ENCODE assay signal across 15 cellular contexts in the genomic region with DNA sequence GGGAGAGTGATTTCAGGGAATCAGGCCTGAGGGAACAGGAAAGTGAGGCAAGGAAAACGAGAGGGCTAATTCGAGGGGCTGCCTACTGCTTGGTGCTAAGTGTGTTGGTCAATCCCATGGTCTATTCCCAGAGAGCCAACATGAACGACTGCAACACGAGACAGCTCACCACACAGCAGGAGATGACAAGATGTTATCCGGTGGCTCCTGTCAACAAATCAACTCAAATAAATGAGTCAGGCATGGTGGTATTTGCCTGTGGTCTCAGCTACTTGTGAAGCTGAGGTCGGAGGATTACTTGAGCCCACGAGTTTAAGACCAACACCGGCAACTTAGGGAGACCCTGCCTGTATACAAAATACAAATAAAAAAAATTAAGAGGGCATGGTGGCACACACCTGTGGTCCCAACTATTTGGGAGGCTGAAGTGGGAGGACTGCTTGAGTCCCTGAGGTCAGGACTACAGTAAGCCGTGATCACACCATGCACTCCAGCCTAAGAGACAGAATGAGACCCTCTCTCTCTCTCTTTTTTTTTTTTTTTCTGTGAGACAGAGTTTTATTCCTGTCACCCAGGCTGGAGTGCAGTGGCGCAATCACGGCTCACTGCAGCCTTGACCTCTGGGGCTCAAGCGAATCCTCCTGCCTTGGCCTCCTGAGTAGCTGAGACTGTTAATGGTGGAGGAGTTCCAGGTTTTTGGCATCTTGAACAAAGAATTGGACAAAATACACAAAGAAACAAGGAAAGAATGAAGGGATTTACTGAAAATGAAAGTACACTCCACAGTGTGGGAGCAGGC. TPM values are rescaled to one million over a fixed set of nuclear protein-coding genes. Genes with fewer than 3 reads are reported as not detected.
DNase-seq lines count a peak whose midpoint lies in the region; ATAC-seq, FAIRE-seq and TF ChIP-seq lines count a peak whose summit lies in the region.
"Had no signal": no experiment of that assay in that cellular context is flagged by ENCODE, and none has a peak within 500 bp of the region (broad histone marks: within the 10 kb centered on the region; RNA-seq: fewer than 3 reads in every experiment).

No MANE protein-coding gene starts in this region.

- DNase-seq in activated CD8-positive, alpha-beta memory T cell treated with anti-CD3 and anti-CD28 coated beads for 24 hours = peak; percentile 21
- DNase-seq in activated CD8-positive, alpha-beta memory T cell treated with anti-CD3 and anti-CD28 coated beads, Interleukin-2, amount 50 U/mL, for 4 hours = no peak
- DNase-seq in RWPE2 (ENCODE audit: low spot score) (no peak), endothelial cell of umbilical vein (ENCODE audit: low read depth, low spot score) (peak; percentile 49), stromal cell of bone marrow (ENCODE audit: low read depth) (peak; percentile 48), SKM-1 (lab: John Stamatoyannopoulos, UW; ENCODE audit: unreplicated experiment) (no peak), small intestine (no peak)
- no peak for DNase-seq in stimulated activated CD4-positive, alpha-beta T cell treated with anti-CD3 and anti-CD28 coated beads, Interleukin-15, amount 100 ng/mL, for 24 hours
- DNase-seq: activated T-cell treated with anti-CD3 and anti-CD28 coated beads, Interleukin-2, amount 50 U/mL, for 1 hour; esophagus squamous epithelium; NCI-H187 treated with DMSO at 0.1 percent for 48 hours; stimulated activated CD4-positive, alpha-beta T cell treated with anti-CD3 and anti-CD28 coated beads, Interleukin-2, amount 100 ng/mL, for 48 hours had no signal

- H3K4me1 ChIP-seq in RWPE2 (ENCODE audit: insufficient read depth, poor library complexity, severe bottlenecking) (peaks cover 11% of the 10 kb centered on the region), endothelial cell of umbilical vein (ENCODE audit: control insufficient read depth, extremely low read depth, insufficient read depth, low read length) (peaks cover 35% of the 10 kb centered on the region), small intestine (ENCODE audit: control insufficient read depth in 2 of 2, insufficient read depth in 1 of 2, low read depth in 1 of 2, low read length in 1 of 2) (no peaks in the 10 kb centered on the region)
- H3K4me1 ChIP-seq: esophagus squamous epithelium had no signal

- dilution Hi-C loops in endothelial cell of umbilical vein (cut with MboI; ENCODE audit: extremely low pct_ligation_motif_present, low sequenced_read_pairs) = no loop called here

- POLR2A ChIA-PET in endothelial cell of umbilical vein (lab: Charles Lee) = no interaction called here

- H3K4me3 ChIP-seq in RWPE2 (ENCODE audit: severe bottlenecking) (no peak overlapping the region), endothelial cell of umbilical vein (replicated peaks in 1 of 3; ENCODE audit: insufficient read depth in 1 of 3, low read depth in 1 of 3, low read length in 3 of 3) (no peak overlapping the region), small intestine (ENCODE audit: low read depth in 1 of 2, low read length in 2 of 2) (no peak overlapping the region)
- H3K4me3 ChIP-seq: cardiac muscle cell, esophagus squamous epithelium had no signal

- H3K9me3 ChIP-seq in RWPE2 (ENCODE audit: severe bottlenecking) = no peaks in the 10 kb centered on the region
- no peaks in the 10 kb centered on the region for H3K9me3 ChIP-seq in endothelial cell of umbilical vein (replicated peaks; ENCODE audit: control insufficient read depth, insufficient read depth, low read length)
- H3K9me3 ChIP-seq in small intestine (ENCODE audit: control insufficient read depth, low read depth) = no peaks in the 10 kb centered on the region
- H3K9me3 ChIP-seq: esophagus squamous epithelium had no signal

- ATAC-seq in RWPE2 (ENCODE audit: low read depth) = peak; percentile 81

- FAIRE-seq in endothelial cell of umbilical vein (lab: Jason Lieb, UNC) = peak; percentile 72
- FAIRE-seq in small intestine (lab: Jason Lieb, UNC) = no peak
- FAIRE-seq: TTC549 had no signal

- H3K79me2 ChIP-seq in endothelial cell of umbilical vein (ENCODE audit: control insufficient read depth, insufficient read depth, low read length) = no peaks in the 10 kb centered on the region

- TF ChIP-seq POLR2A in endothelial cell of umbilical vein (IDR thresholded peaks at IDR 0.05; ENCODE audit: low read depth, low read length) = no peak

- no peaks in the 10 kb centered on the region for H4K20me1 ChIP-seq in endothelial cell of umbilical vein (replicated peaks; ENCODE audit: control insufficient read depth, extremely low read depth, insufficient read depth, low read length)

- peak overlapping the region; percentile 53 for H2AFZ ChIP-seq in endothelial cell of umbilical vein (ENCODE audit: low read depth, low read length)

- CTCF ChIA-PET in endothelial cell of umbilical vein (lab: Charles Lee) = interaction anchor here (0.8 to 1.7 kb wide), 3 partner anchors 9 to 22 kb away, joined by 3 to 13 read pairs (median 3); partner anchors contain the start of gene FAF2

- WGBS in small intestine, 3 donors = 84 to 90% (median 90%) methylated on average over 12 of the region's 12 CpGs

- H3K4me2 ChIP-seq in endothelial cell of umbilical vein (ENCODE audit: insufficient read depth, low read length) = no peak overlapping the region

- H3K9ac ChIP-seq in endothelial cell of umbilical vein (replicated peaks; ENCODE audit: extremely low read depth, insufficient read depth, low read length) = no peak overlapping the region

- H3K36me3 ChIP-seq in RWPE2 (ENCODE audit: low read depth) (no peaks in the 10 kb centered on the region), endothelial cell of umbilical vein (ENCODE audit: control insufficient read depth in 2 of 2, extremely low read depth in 1 of 2, insufficient read depth in 2 of 2, low read length in 2 of 2) (no peaks in the 10 kb centered on the region), small intestine (ENCODE audit: control insufficient read depth in 2 of 2, insufficient read depth in 2 of 2, low read length in 2 of 2) (no peaks in the 10 kb centered on the region)
- H3K36me3 ChIP-seq: cardiac muscle cell, esophagus squamous epithelium had no signal

- no peaks in the 10 kb centered on the region for H3K27me3 ChIP-seq in RWPE2 (ENCODE audit: insufficient read depth, poor library complexity, severe bottlenecking)
- no peaks in the 10 kb centered on the region for H3K27me3 ChIP-seq in endothelial cell of umbilical vein (ENCODE audit: control insufficient read depth in 2 of 2, insufficient read depth in 2 of 2, low read length in 2 of 2)
- peaks cover 0 to 2% of the 10 kb centered on the region in 2 donors for H3K27me3 ChIP-seq in small intestine (ENCODE audit: control insufficient read depth in 2 of 2, insufficient read depth in 2 of 2, low read length in 2 of 2)
- H3K27me3 ChIP-seq: cardiac muscle cell had no signal

- no TSS peak for BruUV-seq in endothelial cell of umbilical vein (replicated peaks; lab: Mats Ljungman, UMichigan)

- H3K9me1 ChIP-seq in endothelial cell of umbilical vein (replicated peaks; ENCODE audit: control insufficient read depth, extremely low read depth, insufficient read depth, low read length) = no peaks in the 10 kb centered on the region

- H3K27ac ChIP-seq in RWPE2 (ENCODE audit: poor library complexity, severe bottlenecking) = no peak overlapping the region
- H3K27ac ChIP-seq in endothelial cell of umbilical vein (ENCODE audit: insufficient read depth, low read depth, low read length) = peak overlapping the region; percentile 38
- H3K27ac ChIP-seq in small intestine (ENCODE audit: low read depth in 1 of 2, low read length in 1 of 2) = no peak overlapping the region
- H3K27ac ChIP-seq: 22Rv1, cardiac muscle cell, esophagus squamous epithelium had no signal

- TF ChIP-seq CTCF in RWPE2 (IDR thresholded peaks at IDR 0.05; ENCODE audit: poor library complexity, severe bottlenecking) (no peak), endothelial cell of umbilical vein (IDR thresholded peaks at IDR 0.05; ENCODE audit: extremely low read depth in 1 of 2, insufficient read depth in 1 of 2, low read depth in 1 of 2, low read length in 2 of 2) (no peak)

- intact Hi-C loops in endothelial cell of umbilical vein (cut with micrococcal nuclease) = no loop called here

RNA-seq across cellular contexts. Expression of gene FAF2, which starts 9.0 kb away (rescaled TPM):
- 43.5 and 50.1 TPM in 2 replicates for total RNA-seq in endothelial cell of umbilical vein
- polyA plus RNA-seq in endothelial cell of umbilical vein (24.8 and 27.9 TPM in 2 replicates), small intestine (10 to 100 TPM in 2 of 3 donors, 1 to 10 TPM in 1; 6.8 to 19.3 (median 11.4) TPM)
- 23.5 and 26.4 TPM in 2 replicates for polyA plus RNA-seq in endothelial cell of umbilical vein (2011; cell fraction: cytosol; rRNA removed)
- 34.4 and 38.6 TPM in 2 replicates for polyA plus RNA-seq in endothelial cell of umbilical vein (2011; cell fraction: nucleus; rRNA removed)
- 27.5 and 33.6 TPM in 2 replicates for polyA plus RNA-seq in endothelial cell of umbilical vein (2012)
- polyA minus RNA-seq in endothelial cell of umbilical vein = 64.4 and 66.3 TPM in 2 replicates
- polyA minus RNA-seq in endothelial cell of umbilical vein (2011; cell fraction: cytosol; rRNA and poly(A)+ RNA removed) = 24.7 TPM
- 23.7 and 32.6 TPM in 2 replicates for polyA minus RNA-seq in endothelial cell of umbilical vein (2011; cell fraction: nucleus; rRNA and poly(A)+ RNA removed)

RNA-seq across cellular contexts. Expression of gene CLTB, which starts 22.8 kb away (rescaled TPM):
- total RNA-seq in endothelial cell of umbilical vein = 73.2 and 108 TPM in 2 replicates
- 111 and 126 TPM in 2 replicates for polyA plus RNA-seq in endothelial cell of umbilical vein
- polyA plus RNA-seq in endothelial cell of umbilical vein (2011; cell fraction: cytosol; rRNA removed) = 78.8 and 83.8 TPM in 2 replicates
- 54.4 and 58.7 TPM in 2 replicates for polyA plus RNA-seq in endothelial cell of umbilical vein (2011; cell fraction: nucleus; rRNA removed)
- 85.8 and 109 TPM in 2 replicates for polyA plus RNA-seq in endothelial cell of umbilical vein (2012)
- polyA minus RNA-seq in endothelial cell of umbilical vein = 28.8 and 30.4 TPM in 2 replicates
- polyA minus RNA-seq in endothelial cell of umbilical vein (2011; cell fraction: cytosol; rRNA and poly(A)+ RNA removed) = 58.2 TPM
- polyA minus RNA-seq in endothelial cell of umbilical vein (2011; cell fraction: nucleus; rRNA and poly(A)+ RNA removed) = 11.3 and 17.1 TPM in 2 replicates
- polyA plus RNA-seq in small intestine = 100 to 1,000 TPM; 189 to 359 (median 337) TPM

RNA-seq across cellular contexts. Expression of gene HIGD2A, which starts 50.6 kb away (rescaled TPM):
- total RNA-seq in endothelial cell of umbilical vein = 96.2 and 103 TPM in 2 replicates
- polyA plus RNA-seq in endothelial cell of umbilical vein (210 and 294 TPM in 2 replicates), small intestine (100 to 1,000 TPM; 207 to 343 (median 333) TPM)
- polyA plus RNA-seq in endothelial cell of umbilical vein (2011; cell fraction: cytosol; rRNA removed) = 184 and 199 TPM in 2 replicates
- polyA plus RNA-seq in endothelial cell of umbilical vein (2011; cell fraction: nucleus; rRNA removed) = 40.5 and 55.6 TPM in 2 replicates
- polyA plus RNA-seq in endothelial cell of umbilical vein (2012) = 86.8 and 116 TPM in 2 replicates
- polyA minus RNA-seq in endothelial cell of umbilical vein = 54.1 and 62.4 TPM in 2 replicates
- polyA minus RNA-seq in endothelial cell of umbilical vein (2011; cell fraction: cytosol; rRNA and poly(A)+ RNA removed) = 96.4 TPM
- polyA minus RNA-seq in endothelial cell of umbilical vein (2011; cell fraction: nucleus; rRNA and poly(A)+ RNA removed) = 17.6 and 19.1 TPM in 2 replicates

RNA-seq across cellular contexts. Expression of gene NOP16, which starts 50.8 kb away (rescaled TPM):
- total RNA-seq in endothelial cell of umbilical vein = 47.4 and 51.6 TPM in 2 replicates
- polyA plus RNA-seq in endothelial cell of umbilical vein = 31.1 and 41.1 TPM in 2 replicates
- 58.5 and 68.0 TPM in 2 replicates for polyA plus RNA-seq in endothelial cell of umbilical vein (2011; cell fraction: cytosol; rRNA removed)
- 53.7 and 60.0 TPM in 2 replicates for polyA plus RNA-seq in endothelial cell of umbilical vein (2011; cell fraction: nucleus; rRNA removed)
- 46.9 and 65.5 TPM in 2 replicates for polyA plus RNA-seq in endothelial cell of umbilical vein (2012)
- polyA minus RNA-seq in endothelial cell of umbilical vein = 15.0 and 20.5 TPM in 2 replicates
- polyA minus RNA-seq in endothelial cell of umbilical vein (2011; cell fraction: cytosol; rRNA and poly(A)+ RNA removed) = 36.2 TPM
- polyA minus RNA-seq in endothelial cell of umbilical vein (2011; cell fraction: nucleus; rRNA and poly(A)+ RNA removed) = 12.4 and 19.0 TPM in 2 replicates
- polyA plus RNA-seq in small intestine = 10 to 100 TPM; 28.6 to 47.6 (median 29.7) TPM

Comparison
In these comparisons a context has a peak if more than half of its experiments do, and no peak if none do; other contexts are left out.
1. DNase-seq: peak in activated CD8-positive, alpha-beta memory T cell treated with anti-CD3 and anti-CD28 coated beads for 24 hours (single experiment), endothelial cell of umbilical vein (single experiment) and stromal cell of bone marrow (single experiment); none in activated CD8-positive, alpha-beta memory T cell treated with anti-CD3 and anti-CD28 coated beads, Interleukin-2, amount 50 U/mL, for 4 hours (single experiment), RWPE2 (single experiment), stimulated activated CD4-positive, alpha-beta T cell treated with anti-CD3 and anti-CD28 coated beads, Interleukin-15, amount 100 ng/mL, for 24 hours (single experiment), SKM-1 (single experiment) and small intestine (single experiment).